ENCODE assay signal across 8 cellular contexts in genomic region chr1:117606608-117607261, GRCh38. TPM values are rescaled to one million over a fixed set of nuclear protein-coding genes. Genes with fewer than 3 reads are reported as not detected.
DNase-seq lines count a peak whose midpoint lies in the region; ATAC-seq and TF ChIP-seq lines count a peak whose summit lies in the region.

No MANE protein-coding gene starts in this region.

- no peaks in the 10 kb centered on the region for H3K9me2 ChIP-seq in GM23338 (ENCODE audit: insufficient read depth)

- no peaks in the 10 kb centered on the region for H3K36me3 Mint-ChIP-seq in GM23338 (ENCODE audit: low read depth)
- peaks cover 23% of the 10 kb centered on the region for H3K36me3 Mint-ChIP-seq in T-helper 2 cell treated with Interferon-gamma antibody and Interleukin-4, amounts not matched to agents 5 μg/mL and 100 μg/mL, for 36 hours (ENCODE audit: low read depth)

- no peaks in the 10 kb centered on the region for H3K79me2 ChIP-seq in GM23338 (replicated peaks; ENCODE audit: insufficient read depth)

- peak overlapping the region; percentile 97 for H2AFZ ChIP-seq in GM23338

- peak overlapping the region; percentile 99 for H3K4me2 ChIP-seq in GM23338

- H3K27ac ChIP-seq in GM23338 (ENCODE audit: low read depth) = no peak overlapping the region

- no peaks in the 10 kb centered on the region for H3F3A ChIP-seq in GM23338 (replicated peaks; ENCODE audit: low read depth)

- ATAC-seq in GM23338 (peak; percentile 14), GM21723 (IDR thresholded peaks at IDR 0.05; ENCODE audit: unreplicated experiment) (no peak)

- H3K4me3 ChIP-seq in GM23338 (peak overlapping the region; percentile 94), astrocyte of the spinal cord (ENCODE audit: low read depth, low read length) (peak overlapping the region; percentile 65)

- TF ChIP-seq CTCF in GM23338 (conservative IDR thresholded peaks at IDR 0.05; ENCODE audit: low read depth in 2 of 2) (no peak), astrocyte of the spinal cord (IDR thresholded peaks at IDR 0.05; ENCODE audit: low read depth, low read length) (no peak)

- no peaks in the 10 kb centered on the region; the same call in 2 of the 3 replicates for H3K9me3 Mint-ChIP-seq in GM23338
- H3K9me3 Mint-ChIP-seq in T-helper 2 cell treated with Interferon-gamma antibody and Interleukin-4, amounts not matched to agents 5 μg/mL and 100 μg/mL, for 36 hours = no peaks in the 10 kb centered on the region

- H4K20me1 ChIP-seq in GM23338 (replicated peaks; ENCODE audit: insufficient read depth) = no peaks in the 10 kb centered on the region

- H3K4me1 ChIP-seq in GM23338 (ENCODE audit: insufficient read depth) = peaks cover 25% of the 10 kb centered on the region

- peaks cover 31% of the 10 kb centered on the region for H3K4me1 Mint-ChIP-seq in GM23338
- H3K4me1 Mint-ChIP-seq in T-helper 2 cell treated with Interferon-gamma antibody and Interleukin-4, amounts not matched to agents 5 μg/mL and 100 μg/mL, for 36 hours (ENCODE audit: low read depth) = peaks cover 44% of the 10 kb centered on the region

- H3K27me3 ChIP-seq in GM23338 (ENCODE audit: insufficient read depth) = peaks cover 51% of the 10 kb centered on the region

- H3K27me3 Mint-ChIP-seq in GM23338 (ENCODE audit: insufficient read depth, low read depth, poor library complexity) = peaks cover 29% of the 10 kb centered on the region
- peaks cover 30% of the 10 kb centered on the region for H3K27me3 Mint-ChIP-seq in T-helper 2 cell treated with Interferon-gamma antibody and Interleukin-4, amounts not matched to agents 5 μg/mL and 100 μg/mL, for 36 hours (ENCODE audit: low read depth)

- H3K36me3 ChIP-seq in GM23338 (ENCODE audit: insufficient read depth) = no peaks in the 10 kb centered on the region

- in situ Hi-C loops in astrocyte of the spinal cord (cut with HindIII; ENCODE audit: low sequenced_read_pairs) = no loop called here

- H3K27ac Mint-ChIP-seq in GM23338 = no peak overlapping the region
- peak overlapping the region; percentile 88 for H3K27ac Mint-ChIP-seq in T-helper 2 cell treated with Interferon-gamma antibody and Interleukin-4, amounts not matched to agents 5 μg/mL and 100 μg/mL, for 36 hours

- peak; percentile 14 for DNase-seq in AG20443 (ENCODE audit: low spot score)
- peak; percentile 43 for DNase-seq in GM23338 (ENCODE audit: low spot score)
- DNase-seq in T-helper 2 cell treated with Interferon-gamma antibody and Interleukin-4, amounts not matched to agents 5 μg/mL and 100 μg/mL, for 36 hours (ENCODE audit: low spot score) = peak; percentile 56
- peak; percentile 31 for DNase-seq in astrocyte of the spinal cord (ENCODE audit: low read depth, low spot score)
- peak; percentile 62 for DNase-seq in islet precursor cell
- DNase-seq in stimulated activated CD4-positive, alpha-beta T cell treated with anti-CD3 and anti-CD28 coated beads, Interleukin-1b, Interleukin-23, amount 100 ng/mL, for 24 hours (ENCODE audit: low read depth in 4 of 4, low spot score in 1 of 4) = peak in 3 of 4 experiments; percentile 10 to 22 (median 17)
- no peak for DNase-seq in NCI-H128 (lab: John Stamatoyannopoulos, UW; ENCODE audit: unreplicated experiment)

- peak overlapping the region; percentile 86 for H3K4me3 Mint-ChIP-seq in GM23338
- peak overlapping the region; percentile 95 for H3K4me3 Mint-ChIP-seq in T-helper 2 cell treated with Interferon-gamma antibody and Interleukin-4, amounts not matched to agents 5 μg/mL and 100 μg/mL, for 36 hours

TF ChIP-seq in GM23338, 12 proteins besides CTCF, POLR2A, EP300 and RAD21 (continues in another document):
- TF ChIP-seq POLR2AphosphoS5 (IDR thresholded peaks at IDR 0.05; ENCODE audit: low read depth) (no peak), CREB1 (CRISPR knock-in tag; IDR thresholded peaks at IDR 0.05; ENCODE audit: low read depth) (no peak), EZH2 (IDR thresholded peaks at IDR 0.05; ENCODE audit: low read depth, unreplicated experiment) (no peak), EZH2phosphoT487 (IDR thresholded peaks at IDR 0.05; ENCODE audit: unreplicated experiment) (no peak), ZNF331 (CRISPR knock-in tag; IDR thresholded peaks at IDR 0.05; ENCODE audit: low read depth) (no peak)
- TF ChIP-seq, protein P1, sequence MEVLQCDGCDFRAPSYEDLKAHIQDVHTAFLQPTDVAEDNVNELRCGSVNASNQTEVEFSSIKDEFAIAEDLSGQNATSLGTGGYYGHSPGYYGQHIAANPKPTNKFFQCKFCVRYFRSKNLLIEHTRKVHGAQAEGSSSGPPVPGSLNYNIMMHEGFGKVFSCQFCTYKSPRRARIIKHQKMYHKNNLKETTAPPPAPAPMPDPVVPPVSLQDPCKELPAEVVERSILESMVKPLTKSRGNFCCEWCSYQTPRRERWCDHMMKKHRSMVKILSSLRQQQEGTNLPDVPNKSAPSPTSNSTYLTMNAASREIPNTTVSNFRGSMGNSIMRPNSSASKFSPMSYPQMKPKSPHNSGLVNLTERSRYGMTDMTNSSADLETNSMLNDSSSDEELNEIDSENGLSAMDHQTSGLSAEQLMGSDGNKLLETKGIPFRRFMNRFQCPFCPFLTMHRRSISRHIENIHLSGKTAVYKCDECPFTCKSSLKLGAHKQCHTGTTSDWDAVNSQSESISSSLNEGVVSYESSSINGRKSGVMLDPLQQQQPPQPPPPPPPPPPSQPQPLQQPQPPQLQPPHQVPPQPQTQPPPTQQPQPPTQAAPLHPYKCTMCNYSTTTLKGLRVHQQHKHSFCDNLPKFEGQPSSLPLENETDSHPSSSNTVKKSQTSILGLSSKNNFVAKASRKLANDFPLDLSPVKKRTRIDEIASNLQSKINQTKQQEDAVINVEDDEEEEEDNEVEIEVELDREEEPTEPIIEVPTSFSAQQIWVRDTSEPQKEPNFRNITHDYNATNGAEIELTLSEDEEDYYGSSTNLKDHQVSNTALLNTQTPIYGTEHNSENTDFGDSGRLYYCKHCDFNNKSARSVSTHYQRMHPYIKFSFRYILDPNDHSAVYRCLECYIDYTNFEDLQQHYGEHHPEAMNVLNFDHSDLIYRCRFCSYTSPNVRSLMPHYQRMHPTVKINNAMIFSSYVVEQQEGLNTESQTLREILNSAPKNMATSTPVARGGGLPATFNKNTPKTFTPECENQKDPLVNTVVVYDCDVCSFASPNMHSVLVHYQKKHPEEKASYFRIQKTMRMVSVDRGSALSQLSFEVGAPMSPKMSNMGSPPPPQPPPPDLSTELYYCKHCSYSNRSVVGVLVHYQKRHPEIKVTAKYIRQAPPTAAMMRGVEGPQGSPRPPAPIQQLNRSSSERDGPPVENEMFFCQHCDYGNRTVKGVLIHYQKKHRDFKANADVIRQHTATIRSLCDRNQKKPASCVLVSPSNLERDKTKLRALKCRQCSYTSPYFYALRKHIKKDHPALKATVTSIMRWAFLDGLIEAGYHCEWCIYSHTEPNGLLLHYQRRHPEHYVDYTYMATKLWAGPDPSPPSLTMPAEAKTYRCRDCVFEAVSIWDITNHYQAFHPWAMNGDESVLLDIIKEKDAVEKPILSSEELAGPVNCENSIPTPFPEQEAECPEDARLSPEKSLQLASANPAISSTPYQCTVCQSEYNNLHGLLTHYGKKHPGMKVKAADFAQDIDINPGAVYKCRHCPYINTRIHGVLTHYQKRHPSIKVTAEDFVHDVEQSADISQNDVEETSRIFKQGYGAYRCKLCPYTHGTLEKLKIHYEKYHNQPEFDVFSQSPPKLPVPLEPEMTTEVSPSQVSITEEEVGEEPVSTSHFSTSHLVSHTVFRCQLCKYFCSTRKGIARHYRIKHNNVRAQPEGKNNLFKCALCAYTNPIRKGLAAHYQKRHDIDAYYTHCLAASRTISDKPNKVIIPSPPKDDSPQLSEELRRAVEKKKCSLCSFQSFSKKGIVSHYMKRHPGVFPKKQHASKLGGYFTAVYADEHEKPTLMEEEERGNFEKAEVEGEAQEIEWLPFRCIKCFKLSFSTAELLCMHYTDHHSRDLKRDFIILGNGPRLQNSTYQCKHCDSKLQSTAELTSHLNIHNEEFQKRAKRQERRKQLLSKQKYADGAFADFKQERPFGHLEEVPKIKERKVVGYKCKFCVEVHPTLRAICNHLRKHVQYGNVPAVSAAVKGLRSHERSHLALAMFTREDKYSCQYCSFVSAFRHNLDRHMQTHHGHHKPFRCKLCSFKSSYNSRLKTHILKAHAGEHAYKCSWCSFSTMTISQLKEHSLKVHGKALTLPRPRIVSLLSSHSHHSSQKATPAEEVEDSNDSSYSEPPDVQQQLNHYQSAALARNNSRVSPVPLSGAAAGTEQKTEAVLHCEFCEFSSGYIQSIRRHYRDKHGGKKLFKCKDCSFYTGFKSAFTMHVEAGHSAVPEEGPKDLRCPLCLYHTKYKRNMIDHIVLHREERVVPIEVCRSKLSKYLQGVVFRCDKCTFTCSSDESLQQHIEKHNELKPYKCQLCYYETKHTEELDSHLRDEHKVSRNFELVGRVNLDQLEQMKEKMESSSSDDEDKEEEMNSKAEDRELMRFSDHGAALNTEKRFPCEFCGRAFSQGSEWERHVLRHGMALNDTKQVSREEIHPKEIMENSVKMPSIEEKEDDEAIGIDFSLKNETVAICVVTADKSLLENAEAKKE (CRISPR knock-in tag; IDR thresholded peaks at IDR 0.05) = no peak
- TF ChIP-seq, protein P2, sequence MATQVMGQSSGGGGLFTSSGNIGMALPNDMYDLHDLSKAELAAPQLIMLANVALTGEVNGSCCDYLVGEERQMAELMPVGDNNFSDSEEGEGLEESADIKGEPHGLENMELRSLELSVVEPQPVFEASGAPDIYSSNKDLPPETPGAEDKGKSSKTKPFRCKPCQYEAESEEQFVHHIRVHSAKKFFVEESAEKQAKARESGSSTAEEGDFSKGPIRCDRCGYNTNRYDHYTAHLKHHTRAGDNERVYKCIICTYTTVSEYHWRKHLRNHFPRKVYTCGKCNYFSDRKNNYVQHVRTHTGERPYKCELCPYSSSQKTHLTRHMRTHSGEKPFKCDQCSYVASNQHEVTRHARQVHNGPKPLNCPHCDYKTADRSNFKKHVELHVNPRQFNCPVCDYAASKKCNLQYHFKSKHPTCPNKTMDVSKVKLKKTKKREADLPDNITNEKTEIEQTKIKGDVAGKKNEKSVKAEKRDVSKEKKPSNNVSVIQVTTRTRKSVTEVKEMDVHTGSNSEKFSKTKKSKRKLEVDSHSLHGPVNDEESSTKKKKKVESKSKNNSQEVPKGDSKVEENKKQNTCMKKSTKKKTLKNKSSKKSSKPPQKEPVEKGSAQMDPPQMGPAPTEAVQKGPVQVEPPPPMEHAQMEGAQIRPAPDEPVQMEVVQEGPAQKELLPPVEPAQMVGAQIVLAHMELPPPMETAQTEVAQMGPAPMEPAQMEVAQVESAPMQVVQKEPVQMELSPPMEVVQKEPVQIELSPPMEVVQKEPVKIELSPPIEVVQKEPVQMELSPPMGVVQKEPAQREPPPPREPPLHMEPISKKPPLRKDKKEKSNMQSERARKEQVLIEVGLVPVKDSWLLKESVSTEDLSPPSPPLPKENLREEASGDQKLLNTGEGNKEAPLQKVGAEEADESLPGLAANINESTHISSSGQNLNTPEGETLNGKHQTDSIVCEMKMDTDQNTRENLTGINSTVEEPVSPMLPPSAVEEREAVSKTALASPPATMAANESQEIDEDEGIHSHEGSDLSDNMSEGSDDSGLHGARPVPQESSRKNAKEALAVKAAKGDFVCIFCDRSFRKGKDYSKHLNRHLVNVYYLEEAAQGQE (IDR thresholded peaks at IDR 0.05; ENCODE audit: unreplicated experiment) = no peak

RNA-seq across cellular contexts. Expression of gene TENT5C, which starts 0.9 kb away (rescaled TPM):
- total RNA-seq in GM23338 (2014; rRNA removed; shearing (Covaris generic)) = 0.80 and 1.2 TPM in 2 replicates
- polyA plus RNA-seq in GM23338 (2016; fragmentation: Nextera tagmentation; extraction: Ambion mirVana) = 0.23 and 0.24 TPM in 2 replicates
